In genomic region chr4:173960398-173960797, GRCh38 we compare ENCODE assay signal across 21 cellular contexts.
A peak's percentile ranks its signal among the peaks of the same experiment; 100 is the strongest.
DNase-seq lines count a peak whose midpoint lies in the region; ATAC-seq and TF ChIP-seq lines count a peak whose summit lies in the region.
"Had no signal": no experiment of that assay in that cellular context is flagged by ENCODE, and none has a peak within 500 bp of the region (broad histone marks: within the 10 kb centered on the region; RNA-seq: fewer than 3 reads in every experiment).

No MANE protein-coding gene starts in this region.

- H2AFZ ChIP-seq in mesenchymal stem cell (ENCODE audit: low read depth, low read length): no peak overlapping the region
- H2AFZ ChIP-seq: GM23248 had no signal

- H3K23ac ChIP-seq in mesenchymal stem cell (ENCODE audit: low read length in 2 of 2): no peak overlapping the region

- H3K27ac ChIP-seq in heart left ventricle (no peak overlapping the region), SK-N-MC (peak overlapping the region; percentile 53), mesenchymal stem cell (ENCODE audit: low read length, poor library complexity, severe bottlenecking) (no peak overlapping the region)
- H3K27ac ChIP-seq: 22Rv1, BLaER1, C4-2B, GM23248 had no signal

- no peak overlapping the region for H3K4ac ChIP-seq in mesenchymal stem cell (ENCODE audit: low read depth in 1 of 2, low read length in 2 of 2)

- TF ChIP-seq CTCF in heart left ventricle (IDR thresholded peaks at IDR 0.05): no peak

- no peak overlapping the region for H2BK12ac ChIP-seq in mesenchymal stem cell (ENCODE audit: low read length in 2 of 2)

- no peak for TF ChIP-seq POLR2A in heart left ventricle (IDR thresholded peaks at IDR 0.05)

- DNase-seq in left ventricle myocardium superior (no peak), heart left ventricle (no peak), SK-N-MC (ENCODE audit: low read depth, low spot score) (no peak), mesenchymal stem cell (no peak)
- DNase-seq in stimulated activated CD4-positive, alpha-beta T cell treated with anti-CD3 and anti-CD28 coated beads, Interleukin-1b, Interleukin-23, amount 100 ng/mL, for 48 hours: no peak
- no peak for DNase-seq in activated naive CD4-positive, alpha-beta T cell treated with anti-CD3 and anti-CD28 coated beads, Interleukin-2, amount 50 U/mL, for 72 hours (ENCODE audit: low spot score in 2 of 2)
- DNase-seq: CD4-positive, CD25-positive, alpha-beta regulatory T cell; CD8-positive, alpha-beta memory T cell; DMS 273 treated with DMSO at 0.1 percent for 48 hours; DMS79; EL; GDM1; GM23248; HCEC 1CT had no signal

- peaks cover 0 to 2% (median 0%) of the 10 kb centered on the region in 12 donors for H3K4me1 ChIP-seq in heart left ventricle
- no peaks in the 10 kb centered on the region for H3K4me1 ChIP-seq in mesenchymal stem cell (ENCODE audit: control insufficient read depth, insufficient read depth, low read depth, low read length)
- H3K4me1 ChIP-seq: BLaER1 had no signal

- ATAC-seq in left ventricle myocardium superior (peak; percentile 38), heart left ventricle (no peak), HG03097 (IDR thresholded peaks at IDR 0.05; ENCODE audit: low FRiP score, unreplicated experiment) (no peak), GM21723 (IDR thresholded peaks at IDR 0.05; ENCODE audit: unreplicated experiment) (no peak)
- ATAC-seq in activated naive CD4-positive, alpha-beta T cell treated with anti-CD3 and anti-CD28 coated beads, Interleukin-2, amount 50 U/mL, for 72 hours: no peak
- ATAC-seq: GM12878 had no signal

- H2AK5ac ChIP-seq in mesenchymal stem cell (ENCODE audit: low read length, severe bottlenecking): no peak overlapping the region

- H3K79me1 ChIP-seq in mesenchymal stem cell (replicated peaks; ENCODE audit: low read length, poor library complexity, severe bottlenecking): no peaks in the 10 kb centered on the region

- H3K27me3 ChIP-seq in heart left ventricle: no peaks in the 10 kb centered on the region
- no peaks in the 10 kb centered on the region for H3K27me3 ChIP-seq in mesenchymal stem cell (ENCODE audit: control insufficient read depth in 1 of 2, insufficient read depth in 1 of 2, low read length in 2 of 2)
- H3K27me3 ChIP-seq: BLaER1 had no signal

- WGBS in heart left ventricle, 4 donors: 23 to 52% (median 41%) methylated on average over 5 of the region's 5 CpGs
- 89% methylated on average over 5 of the region's 5 CpGs for WGBS in mesenchymal stem cell

- H3K9me3 ChIP-seq in heart left ventricle (no peaks in the 10 kb centered on the region), SK-N-MC (ENCODE audit: low read depth, low read length) (no peaks in the 10 kb centered on the region), mesenchymal stem cell (ENCODE audit: control insufficient read depth, low read length) (no peaks in the 10 kb centered on the region)
- H3K9me3 ChIP-seq: BLaER1 had no signal

- H4K8ac ChIP-seq in mesenchymal stem cell (ENCODE audit: low read length): no peak overlapping the region

- intact Hi-C loops in left ventricle myocardium superior (cut with micrococcal nuclease) (no loop called here), heart left ventricle (cut with DNase I) (no loop called here)

- H2BK5ac ChIP-seq in mesenchymal stem cell (ENCODE audit: low read depth, low read length, poor library complexity, severe bottlenecking): no peak overlapping the region

- no peak overlapping the region for H3K18ac ChIP-seq in mesenchymal stem cell (ENCODE audit: low read depth in 1 of 2, low read length in 2 of 2)

- peak overlapping the region; percentile 49 for H2BK120ac ChIP-seq in mesenchymal stem cell (ENCODE audit: low read depth, low read length)

- H2BK15ac ChIP-seq in mesenchymal stem cell (ENCODE audit: low read depth, poor library complexity, severe bottlenecking): no peak overlapping the region

- H3K36me3 Mint-ChIP-seq in activated naive CD4-positive, alpha-beta T cell treated with anti-CD3 and anti-CD28 coated beads, Interleukin-2, amount 50 U/mL, for 72 hours: no peaks in the 10 kb centered on the region
- H3K36me3 Mint-ChIP-seq: CD4-positive, CD25-positive, alpha-beta regulatory T cell; CD8-positive, alpha-beta memory T cell had no signal

- H3K4me3 ChIP-seq in heart left ventricle (no peak overlapping the region), SK-N-MC (no peak overlapping the region), mesenchymal stem cell (ENCODE audit: insufficient read depth in 1 of 2, low read depth in 1 of 2, low read length in 2 of 2) (no peak overlapping the region)
- H3K4me3 ChIP-seq: BLaER1, GM12878, GM23248 had no signal

- no peak overlapping the region for H3K4me2 ChIP-seq in mesenchymal stem cell (ENCODE audit: low read length, poor library complexity, severe bottlenecking)
- H3K4me2 ChIP-seq: BLaER1 had no signal

- H3K9ac ChIP-seq in SK-N-MC (ENCODE audit: insufficient read length): no peak overlapping the region
- H3K9ac ChIP-seq in mesenchymal stem cell (ENCODE audit: low read length): no peak overlapping the region
- H3K9ac ChIP-seq: BLaER1, GM23248 had no signal

- H3K27ac Mint-ChIP-seq in activated naive CD4-positive, alpha-beta T cell treated with anti-CD3 and anti-CD28 coated beads, Interleukin-2, amount 50 U/mL, for 72 hours: no peak overlapping the region
- H3K27ac Mint-ChIP-seq: B cell; CD4-positive, CD25-positive, alpha-beta regulatory T cell; CD8-positive, alpha-beta memory T cell had no signal

- peaks cover 0 to 4% of the 10 kb centered on the region in 2 donors for H3K9me3 Mint-ChIP-seq in activated naive CD4-positive, alpha-beta T cell treated with anti-CD3 and anti-CD28 coated beads, Interleukin-2, amount 50 U/mL, for 72 hours
- H3K9me3 Mint-ChIP-seq: CD8-positive, alpha-beta memory T cell had no signal

- H3K36me3 ChIP-seq in heart left ventricle: no peaks in the 10 kb centered on the region
- no peaks in the 10 kb centered on the region for H3K36me3 ChIP-seq in SK-N-MC (ENCODE audit: insufficient read depth, low read length)
- no peaks in the 10 kb centered on the region for H3K36me3 ChIP-seq in mesenchymal stem cell (ENCODE audit: control insufficient read depth in 1 of 2, insufficient read depth in 2 of 2, low read depth in 1 of 2, low read length in 2 of 2)
- H3K36me3 ChIP-seq: BLaER1 had no signal

- no peak overlapping the region for H4K91ac ChIP-seq in mesenchymal stem cell (ENCODE audit: low read length)

- no peak overlapping the region for H3K14ac ChIP-seq in mesenchymal stem cell (ENCODE audit: low read length in 2 of 2)
